In the genomic region with DNA sequence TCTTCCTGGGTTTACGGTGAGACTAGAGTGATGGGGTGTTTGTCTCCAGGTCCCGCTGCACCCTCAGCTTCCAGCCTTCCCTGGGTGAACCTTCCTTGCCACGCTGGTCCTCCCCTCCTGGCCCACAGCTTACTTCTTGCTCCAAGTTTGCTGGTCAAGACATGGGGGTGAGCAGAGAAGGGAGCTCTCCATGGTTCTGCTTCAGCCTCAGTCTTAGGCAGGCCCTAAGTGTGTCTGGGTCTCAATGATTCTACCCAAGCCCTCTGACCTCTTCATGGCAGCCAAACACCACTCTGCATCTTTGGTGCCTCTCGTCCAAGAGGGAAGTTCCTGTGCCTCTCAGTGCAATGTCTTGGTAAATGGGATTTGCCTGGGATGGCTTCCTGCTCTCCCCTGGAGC, we compare ENCODE assay signal across 2 cellular contexts.
TF ChIP-seq lines count a peak whose summit lies in the region.

No MANE protein-coding gene starts in this region.

TF ChIP-seq in A549, 52 proteins besides CTCF, POLR2A, EP300 and RAD21 (continued from another document):
- TF ChIP-seq REST (IDR thresholded peaks at IDR 0.05) (peak; percentile 82), MAZ (IDR thresholded peaks at IDR 0.05; ENCODE audit: borderline replicate concordance, low read depth, low read length) (no peak), FOSL2 (IDR thresholded peaks at IDR 0.05) (no peak), FOSL2 (CRISPR knock-in tag; IDR thresholded peaks at IDR 0.05) (no peak), EHF (CRISPR knock-in tag; IDR thresholded peaks at IDR 0.05) (no peak)

TF ChIP-seq in HCT116, 20 proteins besides CTCF, POLR2A, EP300 and RAD21 (continued from another document):
- TF ChIP-seq REST (IDR thresholded peaks at IDR 0.05; ENCODE audit: low read depth) = peak; percentile 59
